ENCODE assay signal across 11 cellular contexts in the genomic region with DNA sequence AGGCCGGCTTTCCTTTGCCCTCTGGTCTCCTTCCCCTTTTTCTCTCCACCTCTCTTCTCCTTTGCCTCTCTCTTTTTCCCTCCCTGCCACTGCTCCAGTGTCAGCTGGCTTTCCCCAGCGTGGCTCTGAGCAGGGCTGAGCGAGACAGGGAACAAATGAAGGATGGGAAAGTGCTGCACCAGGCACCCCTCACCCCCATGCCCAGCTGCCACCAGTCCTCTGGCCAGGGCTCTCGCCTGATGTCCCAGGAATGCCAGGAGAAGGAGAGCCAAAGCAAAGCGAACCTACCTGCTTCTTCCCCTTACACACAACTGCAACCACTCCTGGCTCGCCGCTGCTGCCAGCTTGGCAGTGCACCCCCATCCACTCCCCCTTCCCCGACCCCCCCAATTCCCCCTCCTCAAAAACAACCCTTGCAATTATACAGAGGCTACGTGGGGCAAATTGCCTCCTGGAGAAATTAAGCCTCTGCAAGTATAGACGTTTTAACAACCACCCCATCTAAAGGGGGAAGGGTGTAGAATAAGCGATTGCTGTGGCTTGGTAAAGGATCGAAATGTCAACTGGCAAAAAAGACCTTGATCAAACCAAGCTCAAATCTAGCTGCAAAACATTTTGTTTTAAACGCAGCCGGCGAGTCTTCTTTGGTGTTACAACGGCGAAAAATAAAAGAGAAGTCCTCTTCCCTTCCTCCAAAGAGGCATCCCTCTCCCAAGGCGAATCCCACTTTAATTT. TPM values are rescaled to one million over a fixed set of nuclear protein-coding genes. Genes with fewer than 3 reads are reported as not detected.
DNase-seq lines count a peak whose midpoint lies in the region; ATAC-seq, FAIRE-seq and TF ChIP-seq lines count a peak whose summit lies in the region.
"Had no signal": no experiment of that assay in that cellular context is flagged by ENCODE, and none has a peak within 500 bp of the region (broad histone marks: within the 10 kb centered on the region; RNA-seq: fewer than 3 reads in every experiment).

No MANE protein-coding gene starts in this region.

- no peaks in the 10 kb centered on the region for H3K9me3 ChIP-seq in endothelial cell of umbilical vein (replicated peaks; ENCODE audit: control insufficient read depth, insufficient read depth, low read length)

- H3K36me3 ChIP-seq in endothelial cell of umbilical vein (ENCODE audit: control insufficient read depth in 2 of 2, extremely low read depth in 1 of 2, insufficient read depth in 2 of 2, low read length in 2 of 2), result no peaks in the 10 kb centered on the region

- DNase-seq in NCI-H2171 treated with DMSO at 0.1 percent for 48 hours (lab: John Stamatoyannopoulos, UW) (peak; percentile 51), NCI-H2171 (lab: John Stamatoyannopoulos, UW) (no peak), RWPE1 (ENCODE audit: low spot score) (no peak), endothelial cell of umbilical vein (ENCODE audit: low read depth, low spot score) (no peak), GM12892 (ENCODE audit: insufficient read length) (no peak), AG20443 (ENCODE audit: low spot score) (no peak)
- DNase-seq: Right ventricle myocardium superior had no signal

- no peaks in the 10 kb centered on the region for H4K20me1 ChIP-seq in endothelial cell of umbilical vein (replicated peaks; ENCODE audit: control insufficient read depth, extremely low read depth, insufficient read depth, low read length)

- CTCF ChIA-PET in RWPE1 (lab: Yijun Ruan, JAX), result interaction anchor here (0.5 to 1.0 kb wide), 2 partner anchors 764 to 1039 kb away, joined by 3 to 4 read pairs; no protein-coding TSS in a partner anchor
- CTCF ChIA-PET in endothelial cell of umbilical vein (lab: Charles Lee), result interaction anchor here (1.4 to 3.4 kb wide), 2 partner anchors 8 to 14 kb away, joined by 3 to 36 read pairs; no protein-coding TSS in a partner anchor

- H3K4me3 ChIP-seq in endothelial cell of umbilical vein (replicated peaks in 1 of 3; ENCODE audit: insufficient read depth in 1 of 3, low read depth in 1 of 3, low read length in 3 of 3) (no peak overlapping the region), skin epidermis (peak overlapping the region; percentile 51 to 67 (median 64))

- no peak for ATAC-seq in HG03039 (IDR thresholded peaks at IDR 0.05; ENCODE audit: unreplicated experiment)

- POLR2A ChIA-PET in RWPE1 (lab: Yijun Ruan, JAX; ENCODE audit: low non-redundant PET) (no interaction called here), endothelial cell of umbilical vein (lab: Charles Lee) (interaction anchor here (0.6 kb wide), 1 partner anchor 1456 kb away, joined by 5 read pairs; no protein-coding TSS in a partner anchor)

- no peak overlapping the region for H3K4me2 ChIP-seq in endothelial cell of umbilical vein (ENCODE audit: insufficient read depth, low read length)

- TF ChIP-seq CTCF in RWPE1 (conservative IDR thresholded peaks at IDR 0.05; ENCODE audit: low read depth) (no peak), endothelial cell of umbilical vein (IDR thresholded peaks at IDR 0.05; ENCODE audit: extremely low read depth in 1 of 2, insufficient read depth in 1 of 2, low read depth in 1 of 2, low read length in 2 of 2) (no peak)

- H3K4me1 ChIP-seq in endothelial cell of umbilical vein (ENCODE audit: control insufficient read depth, extremely low read depth, insufficient read depth, low read length), result peaks cover 17% of the 10 kb centered on the region

- H3K79me2 ChIP-seq in endothelial cell of umbilical vein (ENCODE audit: control insufficient read depth, insufficient read depth, low read length), result no peaks in the 10 kb centered on the region

- H2AFZ ChIP-seq in endothelial cell of umbilical vein (ENCODE audit: low read depth, low read length), result no peak overlapping the region

- H3K27ac ChIP-seq in RWPE1, result peak overlapping the region; percentile 59
- H3K27ac ChIP-seq in endothelial cell of umbilical vein (ENCODE audit: insufficient read depth, low read depth, low read length), result no peak overlapping the region
- peak overlapping the region in 20 of 21 experiments; percentile 62 to 99 (median 94) for H3K27ac ChIP-seq in skin epidermis

- intact Hi-C loops in endothelial cell of umbilical vein (cut with micrococcal nuclease), result no loop called here

- no peaks in the 10 kb centered on the region for H3K9me1 ChIP-seq in endothelial cell of umbilical vein (replicated peaks; ENCODE audit: control insufficient read depth, extremely low read depth, insufficient read depth, low read length)

- H3K9ac ChIP-seq in endothelial cell of umbilical vein (replicated peaks; ENCODE audit: extremely low read depth, insufficient read depth, low read length), result no peak overlapping the region

- no TSS peak for BruUV-seq in endothelial cell of umbilical vein (replicated peaks; lab: Mats Ljungman, UMichigan)

- peaks cover 48 to 71% of the 10 kb centered on the region in 2 experiments for H3K27me3 ChIP-seq in endothelial cell of umbilical vein (ENCODE audit: control insufficient read depth in 2 of 2, insufficient read depth in 2 of 2, low read length in 2 of 2)

- FAIRE-seq in endothelial cell of umbilical vein (lab: Jason Lieb, UNC) (no peak), GM12892 (lab: Jason Lieb, UNC) (no peak)
- FAIRE-seq: GM12891, H54 had no signal

- TF ChIP-seq POLR2A in endothelial cell of umbilical vein (IDR thresholded peaks at IDR 0.05; ENCODE audit: low read depth, low read length) (no peak), GM12892 (IDR thresholded peaks at IDR 0.05; ENCODE audit: low read depth, low read length) (no peak)

- dilution Hi-C loops in endothelial cell of umbilical vein (cut with MboI; ENCODE audit: extremely low pct_ligation_motif_present, low sequenced_read_pairs), result no loop called here

TF ChIP-seq in endothelial cell of umbilical vein, 7 proteins besides CTCF, POLR2A, EP300 and RAD21:
- TF ChIP-seq FOS (IDR thresholded peaks at IDR 0.05; ENCODE audit: borderline replicate concordance, insufficient read depth, low read length) (no peak), POLR2AphosphoS5 (IDR thresholded peaks at IDR 0.05; ENCODE audit: insufficient read depth, low read depth, low read length) (no peak), EZH2 (IDR thresholded peaks at IDR 0.05; ENCODE audit: borderline replicate concordance, low read depth, low read length, severe bottlenecking) (peak; percentile 73), JUN (IDR thresholded peaks at IDR 0.05; ENCODE audit: borderline replicate concordance, insufficient read depth, insufficient read length, low read depth) (no peak)

RNA-seq across cellular contexts. Expression of a gene that starts 3.1 kb away (rescaled TPM):
- 0.07 TPM in 2 replicates for total RNA-seq in endothelial cell of umbilical vein
- polyA plus RNA-seq in endothelial cell of umbilical vein, result 0.02 and 0.03 TPM in 2 replicates
- 0.01 TPM in 2 replicates for polyA plus RNA-seq in endothelial cell of umbilical vein (2011; cell fraction: cytosol; rRNA removed)
- 0.04 and 0.07 TPM in 2 replicates for polyA plus RNA-seq in endothelial cell of umbilical vein (2011; cell fraction: nucleus; rRNA removed)
- polyA plus RNA-seq in endothelial cell of umbilical vein (2012), result 0.03 and 0.04 TPM in 2 replicates
- 0.04 and 0.05 TPM in 2 replicates for polyA minus RNA-seq in endothelial cell of umbilical vein
- polyA minus RNA-seq in endothelial cell of umbilical vein (2011; cell fraction: cytosol; rRNA and poly(A)+ RNA removed), result not detected
- 0.10 TPM in 1 of 2 replicates, not detected in the other for polyA minus RNA-seq in endothelial cell of umbilical vein (2011; cell fraction: nucleus; rRNA and poly(A)+ RNA removed)
- polyA plus RNA-seq in GM12892 (2012; ENCODE audit: missing spikeins), result 0.11 TPM

Comparison
In these comparisons a context has a peak if more than half of its experiments do, and no peak if none do; other contexts are left out.
1. H3K4me3 ChIP-seq: peak in skin epidermis (7 of 7); none in endothelial cell of umbilical vein (0 of 3).